Comparison of ENCODE assay signal across 8 cellular contexts in genomic region chr5:74299833-74300232, GRCh38.
"Had no signal": no experiment of that assay in that cellular context is flagged by ENCODE, and none has a peak within 500 bp of the region (broad histone marks: within the 10 kb centered on the region; RNA-seq: fewer than 3 reads in every experiment).

No MANE protein-coding gene starts in this region.

- DNase-seq: GM23248, GOT3, H7, HFFc6 had no signal

- H3K9me3 ChIP-seq: HAP-1 had no signal

- H3K4me3 Mint-ChIP-seq: HFFc6, IgD-negative memory B cell had no signal

- H3K4me1 Mint-ChIP-seq: IgD-negative memory B cell had no signal

- H3K27ac ChIP-seq: GM23248, HL-60 had no signal

- H3K4me1 ChIP-seq: HAP-1 had no signal

- H3K9me3 Mint-ChIP-seq: HFFc6, IgD-negative memory B cell had no signal

- H3K9ac ChIP-seq: GM23248 had no signal

- H3K36me3 ChIP-seq: HAP-1 had no signal

- H3K4me3 ChIP-seq: GM23248, HAP-1 had no signal

- ATAC-seq: HepG2 had no signal

- H3K27ac Mint-ChIP-seq: HFFc6, IgD-negative memory B cell had no signal

- H3K36me3 Mint-ChIP-seq: IgD-negative memory B cell had no signal

- H2AFZ ChIP-seq: GM23248 had no signal
